ENCODE assay signal across 22 cellular contexts in genomic region chr2:106703161-106703560, GRCh38.
DNase-seq lines count a peak whose midpoint lies in the region; TF ChIP-seq lines count a peak whose summit lies in the region.
"Had no signal": no experiment of that assay in that cellular context is flagged by ENCODE, and none has a peak within 500 bp of the region (broad histone marks: within the 10 kb centered on the region; RNA-seq: fewer than 3 reads in every experiment).

No MANE protein-coding gene starts in this region.

- H3K4me1 ChIP-seq in testis = peaks cover 6% of the 10 kb centered on the region
- H3K4me1 ChIP-seq in transverse colon = peaks cover 4 to 34% (median 20%) of the 10 kb centered on the region in 4 donors
- H3K4me1 ChIP-seq: BE2C had no signal

- H3K36me3 ChIP-seq in testis (ENCODE audit: low read depth, missing control alignments) = no peaks in the 10 kb centered on the region
- no peaks in the 10 kb centered on the region for H3K36me3 ChIP-seq in transverse colon
- H3K36me3 ChIP-seq: BE2C, BLaER1 had no signal

- 64 to 81% methylated on average over 6 of the region's 6 CpGs for WGBS in testis, 2 donors
- WGBS in transverse colon (ENCODE audit: low coverage in 1 of 2), 2 donors = 12 to 49% methylated on average over 6 of the region's 6 CpGs

- DNase-seq in left kidney (ENCODE audit: low read depth, low spot score) (peak; percentile 21), testis (peak; percentile 23), transverse colon (peak; percentile 10), HT-29 (ENCODE audit: low spot score) (no peak), OCI-M1 (lab: John Stamatoyannopoulos, UW) (no peak), NCI-H2107 (lab: John Stamatoyannopoulos, UW) (no peak)
- DNase-seq: 8988T; ACHN; BE2C; C1 segment of cervical spinal cord; CD4-positive, alpha-beta memory T cell; CD4-positive, CD25-positive, alpha-beta regulatory T cell; CD8-positive, alpha-beta memory T cell; COR-L47; DMS 273 treated with DMSO at 0.1 percent for 48 hours; DMS153; DMS53; DMS79; DND-41; EL; GF-D8 had no signal

- H3K27me3 ChIP-seq in testis (no peaks in the 10 kb centered on the region), transverse colon (no peaks in the 10 kb centered on the region)
- H3K27me3 ChIP-seq: BE2C, BLaER1 had no signal

- TF ChIP-seq CTCF in testis (IDR thresholded peaks at IDR 0.05) (no peak), transverse colon (IDR thresholded peaks at IDR 0.05) (no peak)

- TF ChIP-seq EP300 in transverse colon (IDR thresholded peaks at IDR 0.05; ENCODE audit: low read depth) = no peak

- TF ChIP-seq POLR2A in testis (IDR thresholded peaks at IDR 0.05) (no peak), transverse colon (IDR thresholded peaks at IDR 0.05) (no peak)

- in situ Hi-C loops in transverse colon (cut with MboI; ENCODE audit: low pct_ligation_motif_present in 1 of 4, low pct_unique_long_range_greater_than_20kb in 1 of 4, low sequenced_read_pairs in 3 of 4) = no loop called here

- H3K27ac ChIP-seq in testis (peak overlapping the region; percentile 8 to 52), transverse colon (no peak overlapping the region)
- H3K27ac ChIP-seq: BLaER1 had no signal

- H3K4me3 ChIP-seq in testis (no peak overlapping the region), transverse colon (no peak overlapping the region)
- H3K4me3 ChIP-seq: BLaER1 had no signal

- intact Hi-C loops in testis (cut with DNase I; ENCODE audit: low total_unique reads) (no loop called here), transverse colon (cut with DNase I; ENCODE audit: low total_unique reads) (no loop called here)

- H3K9me3 ChIP-seq in testis = no peaks in the 10 kb centered on the region
- H3K9me3 ChIP-seq in transverse colon = no peaks in the 10 kb centered on the region
- H3K9me3 ChIP-seq: BE2C, BLaER1 had no signal

Comparison
In these comparisons a context has a peak if more than half of its experiments do, and no peak if none do; other contexts are left out.
1. DNase-seq: peak in left kidney (single experiment), testis (single experiment) and transverse colon (single experiment); none in HT-29 (single experiment), OCI-M1 (single experiment) and NCI-H2107 (single experiment).
2. H3K27ac ChIP-seq: peak in testis (2 of 2); none in transverse colon (0 of 4).